In genomic region chr20:41183831-41184230, GRCh38 we compare ENCODE assay signal across 24 cellular contexts. TPM values are rescaled to one million over a fixed set of nuclear protein-coding genes. Genes with fewer than 3 reads are reported as not detected.
DNase-seq lines count a peak whose midpoint lies in the region; ATAC-seq lines count a peak whose summit lies in the region.
"Had no signal": no experiment of that assay in that cellular context is flagged by ENCODE, and none has a peak within 500 bp of the region (broad histone marks: within the 10 kb centered on the region; RNA-seq: fewer than 3 reads in every experiment).

No MANE protein-coding gene starts in this region.

- no peaks in the 10 kb centered on the region for H3K27me3 Mint-ChIP-seq in activated naive CD8-positive, alpha-beta T cell
- no peaks in the 10 kb centered on the region for H3K27me3 Mint-ChIP-seq in activated naive CD8-positive, alpha-beta T cell treated with anti-CD3 and anti-CD28 coated beads, Interleukin-2, amount 50 U/mL, for 24 hours
- peaks cover 0 to 2% (median 0%) of the 10 kb centered on the region in 3 donors for H3K27me3 Mint-ChIP-seq in immature natural killer cell (ENCODE audit: low read depth in 3 of 3)
- H3K27me3 Mint-ChIP-seq: B cell had no signal

- H3K36me3 Mint-ChIP-seq in activated naive CD8-positive, alpha-beta T cell, result peaks cover 4% of the 10 kb centered on the region
- H3K36me3 Mint-ChIP-seq in activated naive CD8-positive, alpha-beta T cell treated with anti-CD3 and anti-CD28 coated beads, Interleukin-2, amount 50 U/mL, for 24 hours (ENCODE audit: low read depth), result peaks cover 5% of the 10 kb centered on the region
- peaks cover 0 to 6% (median 0%) of the 10 kb centered on the region in 3 donors for H3K36me3 Mint-ChIP-seq in immature natural killer cell

- H3K4me3 Mint-ChIP-seq in activated naive CD8-positive, alpha-beta T cell, result no peak overlapping the region
- H3K4me3 Mint-ChIP-seq in activated naive CD8-positive, alpha-beta T cell treated with anti-CD3 and anti-CD28 coated beads, Interleukin-2, amount 50 U/mL, for 24 hours, result no peak overlapping the region
- no peak overlapping the region for H3K4me3 Mint-ChIP-seq in immature natural killer cell
- H3K4me3 Mint-ChIP-seq: B cell, CD14-positive monocyte had no signal

- no peak for DNase-seq in activated naive CD8-positive, alpha-beta T cell treated with anti-CD3 and anti-CD28 coated beads, Interleukin-2, amount 50 U/mL, for 24 hours
- DNase-seq in substantia nigra (lab: John Stamatoyannopoulos, UW) (peak in 1 of 49 donors; percentile 45), immature natural killer cell (no peak)
- DNase-seq: DMS79 treated with DMSO at 0.1 percent for 48 hours, GOT3, HCEC 1CT, NCI-H1092 treated with DMSO at 0.1 percent for 48 hours, NCI-H1436 treated with DMSO at 0.1 percent for 48 hours, NCI-H1930, NCI-H2227 treated with DMSO at 0.1 percent for 48 hours, NCI-H510A, NCI-H748 treated with DMSO at 0.1 percent for 48 hours, SIG-M5 had no signal

- ATAC-seq in activated naive CD8-positive, alpha-beta T cell treated with anti-CD3 and anti-CD28 coated beads, Interleukin-2, amount 50 U/mL, for 24 hours, result no peak
- ATAC-seq in HG03175 (IDR thresholded peaks at IDR 0.05; ENCODE audit: unreplicated experiment) (no peak), GM21423 (IDR thresholded peaks at IDR 0.05; ENCODE audit: unreplicated experiment) (no peak)
- ATAC-seq: A549, GM12878 had no signal

- H3K9me3 Mint-ChIP-seq in activated naive CD8-positive, alpha-beta T cell (ENCODE audit: low read depth), result no peaks in the 10 kb centered on the region
- no peaks in the 10 kb centered on the region for H3K9me3 Mint-ChIP-seq in activated naive CD8-positive, alpha-beta T cell treated with anti-CD3 and anti-CD28 coated beads, Interleukin-2, amount 50 U/mL, for 24 hours
- H3K9me3 Mint-ChIP-seq in immature natural killer cell, result no peaks in the 10 kb centered on the region

- peak overlapping the region; percentile 8 for H3K27ac Mint-ChIP-seq in activated naive CD8-positive, alpha-beta T cell
- H3K27ac Mint-ChIP-seq in activated naive CD8-positive, alpha-beta T cell treated with anti-CD3 and anti-CD28 coated beads, Interleukin-2, amount 50 U/mL, for 24 hours, result no peak overlapping the region
- no peak overlapping the region for H3K27ac Mint-ChIP-seq in immature natural killer cell
- H3K27ac Mint-ChIP-seq: B cell, CD14-positive monocyte had no signal

- H3K27me3 ChIP-seq in layer of hippocampus (ENCODE audit: control insufficient read depth, insufficient read depth, low read length), result no peaks in the 10 kb centered on the region

- H3K4me1 Mint-ChIP-seq in activated naive CD8-positive, alpha-beta T cell (ENCODE audit: low read depth), result peaks cover 15% of the 10 kb centered on the region
- peaks cover 4% of the 10 kb centered on the region for H3K4me1 Mint-ChIP-seq in activated naive CD8-positive, alpha-beta T cell treated with anti-CD3 and anti-CD28 coated beads, Interleukin-2, amount 50 U/mL, for 24 hours
- H3K4me1 Mint-ChIP-seq in immature natural killer cell, result peaks cover 15 to 24% of the 10 kb centered on the region in 2 donors
- H3K4me1 Mint-ChIP-seq: B cell, CD14-positive monocyte had no signal

- peak overlapping the region; percentile 1 for H3K27ac ChIP-seq in angular gyrus (ENCODE audit: low read depth, low read length)
- H3K27ac ChIP-seq in layer of hippocampus (ENCODE audit: low read depth, low read length), result peak overlapping the region; percentile 77
- H3K27ac ChIP-seq in substantia nigra (ENCODE audit: low read depth, low read length, poor library complexity, severe bottlenecking), result peak overlapping the region; percentile 91
- H3K27ac ChIP-seq: A549, KMS-11, RWPE1 had no signal

RNA-seq across cellular contexts. Expression of gene PLCG1, which starts 46.5 kb away (rescaled TPM):
- polyA plus RNA-seq in immature natural killer cell, result 10 to 100 TPM in 1 of 3 donors, 1 to 10 TPM in 2; 3.2 to 31.4 (median 7.5) TPM

Comparison
In these comparisons a context has a peak if more than half of its experiments do, and no peak if none do; other contexts are left out.
1. H3K27ac ChIP-seq: peak in every context shown above with its lines; median percentile 91 in substantia nigra; 77 in layer of hippocampus; 1 in angular gyrus.